Comparison of ENCODE assay signal across 6 cellular contexts in genomic region chr19:35845215-35846037, GRCh38. TPM values are rescaled to one million over a fixed set of nuclear protein-coding genes. Genes with fewer than 3 reads are reported as not detected.
DNase-seq lines count a peak whose midpoint lies in the region; FAIRE-seq and TF ChIP-seq lines count a peak whose summit lies in the region.

No MANE protein-coding gene starts in this region.

- H3K4me3 Mint-ChIP-seq in astrocyte (ENCODE audit: unreplicated experiment) = peak overlapping the region; percentile 72

- H3K4me2 ChIP-seq in astrocyte (ENCODE audit: low read length) = peak overlapping the region; percentile 50
- no peak overlapping the region for H3K4me2 ChIP-seq in neural cell (ENCODE audit: low read length)

- no peak for DNase-seq in astrocyte (ENCODE audit: low read depth)
- no peak for DNase-seq in D721Med (ENCODE audit: insufficient read length, low spot score)
- DNase-seq in stimulated activated naive CD4-positive, alpha-beta T cell (lab: John Stamatoyannopoulos, UW) = no peak
- DNase-seq in NCI-H2171 treated with DMSO at 0.1 percent for 48 hours (lab: John Stamatoyannopoulos, UW) = no peak

- H3K4me3 ChIP-seq in HUES48 (ENCODE audit: low read depth, low read length) = peak overlapping the region; percentile 62
- H3K4me3 ChIP-seq in astrocyte (ENCODE audit: insufficient read depth, low read depth, low read length) = no peak overlapping the region
- H3K4me3 ChIP-seq in neural cell (ENCODE audit: low read length) = peak overlapping the region; percentile 60

- no peak for TF ChIP-seq RAD21 in neural cell (conservative IDR thresholded peaks at IDR 0.05)

- peaks cover 12% of the 10 kb centered on the region for H3K4me1 Mint-ChIP-seq in astrocyte (ENCODE audit: low read depth, unreplicated experiment)

- H3K4me1 ChIP-seq in HUES48 (ENCODE audit: control insufficient read depth, insufficient read depth, low read length) (peaks cover 6% of the 10 kb centered on the region; the same call in 1 of the 2 replicates), astrocyte (ENCODE audit: insufficient read depth, low read length) (no peaks in the 10 kb centered on the region)

- H3K9me3 Mint-ChIP-seq in astrocyte (ENCODE audit: unreplicated experiment) = peaks cover 28% of the 10 kb centered on the region

- no peak for TF ChIP-seq EP300 in neural cell (conservative IDR thresholded peaks at IDR 0.05; ENCODE audit: poor library complexity, severe bottlenecking)

- no peak overlapping the region for H3K27ac Mint-ChIP-seq in astrocyte (ENCODE audit: unreplicated experiment)

- H2AFZ ChIP-seq in astrocyte (ENCODE audit: low read depth, low read length) = peak overlapping the region; percentile 24
- no peak overlapping the region for H2AFZ ChIP-seq in neural cell (ENCODE audit: low read depth, low read length)

- no peaks in the 10 kb centered on the region for H3K36me3 Mint-ChIP-seq in astrocyte (ENCODE audit: low read depth, unreplicated experiment)

- TF ChIP-seq CTCF in astrocyte (IDR thresholded peaks at IDR 0.05; ENCODE audit: insufficient read depth, low read depth, low read length) (no peak), neural cell (IDR thresholded peaks at IDR 0.05; ENCODE audit: poor library complexity, severe bottlenecking) (no peak), D721Med (IDR thresholded peaks at IDR 0.05; ENCODE audit: insufficient read depth, missing control alignments) (no peak)

- no peaks in the 10 kb centered on the region for H3K9me3 ChIP-seq in HUES48 (ENCODE audit: control insufficient read depth, insufficient read depth, low read length)
- peaks cover 3% of the 10 kb centered on the region for H3K9me3 ChIP-seq in astrocyte (ENCODE audit: insufficient read depth, low read depth, low read length)
- no peaks in the 10 kb centered on the region for H3K9me3 ChIP-seq in neural cell (ENCODE audit: low read length)

- FAIRE-seq in astrocyte (lab: Jason Lieb, UNC) (no peak), D721Med (lab: Jason Lieb, UNC) (no peak)

- H4K20me1 ChIP-seq in astrocyte (ENCODE audit: insufficient read depth, low read length) (no peaks in the 10 kb centered on the region), neural cell (ENCODE audit: insufficient read depth) (no peaks in the 10 kb centered on the region)

- H3K27ac ChIP-seq in HUES48 (ENCODE audit: low read depth, low read length) (no peak overlapping the region), astrocyte (ENCODE audit: low read depth, low read length) (no peak overlapping the region), neural cell (ENCODE audit: low read length) (no peak overlapping the region)

- H3K27me3 Mint-ChIP-seq in astrocyte (ENCODE audit: low read depth, unreplicated experiment) = peaks cover 80% of the 10 kb centered on the region

- H3K27me3 ChIP-seq in HUES48 (ENCODE audit: control insufficient read depth, insufficient read depth, low read length) = peaks cover 55% of the 10 kb centered on the region
- peaks cover 28% of the 10 kb centered on the region for H3K27me3 ChIP-seq in astrocyte (ENCODE audit: insufficient read depth, low read length)
- peaks cover 59% of the 10 kb centered on the region for H3K27me3 ChIP-seq in neural cell (ENCODE audit: insufficient read depth, low read depth, low read length)

- H3K79me2 ChIP-seq in astrocyte (ENCODE audit: insufficient read depth, low read length) = no peaks in the 10 kb centered on the region
- H3K79me2 ChIP-seq in neural cell (replicated peaks; ENCODE audit: insufficient read depth, low read length) = no peaks in the 10 kb centered on the region

- H3K36me3 ChIP-seq in HUES48 (ENCODE audit: control insufficient read depth, insufficient read depth, low read length) (no peaks in the 10 kb centered on the region), astrocyte (ENCODE audit: insufficient read depth, low read length) (no peaks in the 10 kb centered on the region), neural cell (ENCODE audit: insufficient read depth, low read length) (no peaks in the 10 kb centered on the region)

- H3K9ac ChIP-seq in HUES48 (ENCODE audit: low read depth, low read length) = no peak overlapping the region
- no peak overlapping the region for H3K9ac ChIP-seq in astrocyte (ENCODE audit: low read length)
- no peak overlapping the region for H3K9ac ChIP-seq in neural cell (ENCODE audit: low read length)

- no peaks in the 10 kb centered on the region for H3K9me2 ChIP-seq in neural cell (ENCODE audit: insufficient read depth, low read length)

- no peaks in the 10 kb centered on the region for H3F3A ChIP-seq in neural cell (ENCODE audit: insufficient read depth, low read length, poor library complexity, severe bottlenecking)

TF ChIP-seq in neural cell, 6 proteins besides CTCF, POLR2A, EP300 and RAD21:
- TF ChIP-seq POLR2AphosphoS5 (IDR thresholded peaks at IDR 0.05) (no peak), EZH2 (IDR thresholded peaks at IDR 0.05; ENCODE audit: borderline replicate concordance, insufficient read depth, low read length, poor library complexity, severe bottlenecking) (no peak), SMC3 (conservative IDR thresholded peaks at IDR 0.05; ENCODE audit: poor library complexity) (no peak), MXI1 (conservative IDR thresholded peaks at IDR 0.05; ENCODE audit: poor library complexity, severe bottlenecking) (no peak), REST (IDR thresholded peaks at IDR 0.05; ENCODE audit: borderline replicate concordance) (no peak), TAF1 (IDR thresholded peaks at IDR 0.05; ENCODE audit: low read depth) (no peak)

RNA-seq across cellular contexts. Expression of gene NPHS1, which starts 6.9 kb away (rescaled TPM):
- not detected in 2 replicates for total RNA-seq in astrocyte
- 0.05 and 2.8 TPM in 2 replicates for polyA plus RNA-seq in neural cell
- 1.7 TPM in 1 of 2 replicates, not detected in the other for polyA minus RNA-seq in neural cell

RNA-seq across cellular contexts. Expression of gene KIRREL2, which starts 11.3 kb away (rescaled TPM):
- 0.12 and 0.18 TPM in 2 replicates for total RNA-seq in astrocyte
- 0.79 and 2.1 TPM in 2 replicates for polyA plus RNA-seq in neural cell
- polyA minus RNA-seq in neural cell = 0.73 and 0.93 TPM in 2 replicates

RNA-seq across cellular contexts. Expression of gene APLP1, which starts 22.9 kb away (rescaled TPM):
- 66.0 and 69.4 TPM in 2 replicates for total RNA-seq in astrocyte
- polyA plus RNA-seq in neural cell = 390 and 407 TPM in 2 replicates
- 430 and 434 TPM in 2 replicates for polyA minus RNA-seq in neural cell

RNA-seq across cellular contexts. Expression of gene PRODH2, which starts 32.8 kb away (rescaled TPM):
- total RNA-seq in astrocyte = not detected in 2 replicates
- not detected in 2 replicates for polyA plus RNA-seq in neural cell
- polyA minus RNA-seq in neural cell = not detected in 2 replicates

RNA-seq across cellular contexts. Expression of gene NFKBID, which starts 54.9 kb away (rescaled TPM):
- total RNA-seq in astrocyte = 7.0 and 8.4 TPM in 2 replicates
- polyA plus RNA-seq in neural cell = 6.2 and 6.8 TPM in 2 replicates
- polyA minus RNA-seq in neural cell = 2.9 and 3.8 TPM in 2 replicates
